In genomic region chr12:11795192-11795909, GRCh38 we compare ENCODE assay signal across 9 cellular contexts.
DNase-seq lines count a peak whose midpoint lies in the region; ATAC-seq lines count a peak whose summit lies in the region.
"Had no signal": no experiment of that assay in that cellular context is flagged by ENCODE, and none has a peak within 500 bp of the region (broad histone marks: within the 10 kb centered on the region; RNA-seq: fewer than 3 reads in every experiment).

No MANE protein-coding gene starts in this region.

- peak; percentile 28 for DNase-seq in ACHN
- DNase-seq in NCI-H2029 treated with DMSO at 0.1 percent for 48 hours (lab: John Stamatoyannopoulos, UW): peak; percentile 75
- no peak for DNase-seq in neuronal stem cell (ENCODE audit: low spot score)
- no peak for DNase-seq in NCI-H1694 (lab: John Stamatoyannopoulos, UW)
- DNase-seq in immature natural killer cell: no peak
- no peak for DNase-seq in NCI-H345 (lab: John Stamatoyannopoulos, UW)
- DNase-seq: activated T-cell treated with anti-CD3 and anti-CD28 coated beads for 4 hours had no signal

- no peak for ATAC-seq in HG03097 (IDR thresholded peaks at IDR 0.05; ENCODE audit: low FRiP score, unreplicated experiment)

- H3K4me1 Mint-ChIP-seq in dendritic cell treated with granulocyte-macrophage colony-stimulating factor and Interleukin-4, amounts not matched to agents 40 ng/mL and 50 ng/mL, for 4 days (ENCODE audit: low read depth): peaks cover 94% of the 10 kb centered on the region
- peaks cover 40 to 81% of the 10 kb centered on the region in 2 donors for H3K4me1 Mint-ChIP-seq in immature natural killer cell

- in situ Hi-C loops in ACHN (cut with HindIII; ENCODE audit: low pct_ligation_motif_present, low pct_unique_long_range_greater_than_20kb, low sequenced_read_pairs): no loop called here

- intact Hi-C loops in dendritic cell treated with granulocyte-macrophage colony-stimulating factor and Interleukin-4, amounts not matched to agents 40 ng/mL and 50 ng/mL, for 4 days (cut with micrococcal nuclease): no loop called here

- H3K27me3 Mint-ChIP-seq in dendritic cell treated with granulocyte-macrophage colony-stimulating factor and Interleukin-4, amounts not matched to agents 40 ng/mL and 50 ng/mL, for 4 days: no peaks in the 10 kb centered on the region
- peaks cover 0 to 2% (median 0%) of the 10 kb centered on the region in 3 donors for H3K27me3 Mint-ChIP-seq in immature natural killer cell (ENCODE audit: low read depth in 3 of 3)

- H2AK5ac ChIP-seq in neuronal stem cell (ENCODE audit: low read depth, low read length): peak overlapping the region; percentile 85

- H3K23ac ChIP-seq in neuronal stem cell (ENCODE audit: low read depth, low read length, poor library complexity): no peak overlapping the region

- H2BK5ac ChIP-seq in neuronal stem cell (ENCODE audit: low read length): no peak overlapping the region

- no peaks in the 10 kb centered on the region for H3K9me3 Mint-ChIP-seq in dendritic cell treated with granulocyte-macrophage colony-stimulating factor and Interleukin-4, amounts not matched to agents 40 ng/mL and 50 ng/mL, for 4 days
- no peaks in the 10 kb centered on the region for H3K9me3 Mint-ChIP-seq in immature natural killer cell

- H3K27ac ChIP-seq in neuronal stem cell (replicated peaks; ENCODE audit: low read length): no peak overlapping the region

- H3K36me3 Mint-ChIP-seq in dendritic cell treated with granulocyte-macrophage colony-stimulating factor and Interleukin-4, amounts not matched to agents 40 ng/mL and 50 ng/mL, for 4 days (ENCODE audit: low read depth): peaks cover 77% of the 10 kb centered on the region
- H3K36me3 Mint-ChIP-seq in immature natural killer cell: peaks cover 0 to 10% (median 10%) of the 10 kb centered on the region in 3 donors

- no peak overlapping the region for H3K4ac ChIP-seq in neuronal stem cell (ENCODE audit: low read length)

- no peak overlapping the region for H3K4me3 ChIP-seq in neuronal stem cell (ENCODE audit: low read length in 2 of 2)

- no peaks in the 10 kb centered on the region for H3K36me3 ChIP-seq in neuronal stem cell (replicated peaks in 1 of 2; ENCODE audit: control insufficient read depth in 2 of 2, insufficient read depth in 2 of 2, low read length in 2 of 2)

- no peak overlapping the region for H3K14ac ChIP-seq in neuronal stem cell (ENCODE audit: low read length)

- H3K9me3 ChIP-seq in neuronal stem cell (replicated peaks in 1 of 2; ENCODE audit: control insufficient read depth in 2 of 2, insufficient read depth in 1 of 2, low read depth in 1 of 2, low read length in 2 of 2): peaks cover 0 to 6% of the 10 kb centered on the region in 2 donors

- H3K27me3 ChIP-seq in neuronal stem cell (ENCODE audit: control insufficient read depth in 3 of 3, insufficient read depth in 3 of 3, low read depth in 1 of 3, low read length in 3 of 3): no peaks in the 10 kb centered on the region

- H3K4me3 Mint-ChIP-seq in dendritic cell treated with granulocyte-macrophage colony-stimulating factor and Interleukin-4, amounts not matched to agents 40 ng/mL and 50 ng/mL, for 4 days: no peak overlapping the region
- no peak overlapping the region for H3K4me3 Mint-ChIP-seq in immature natural killer cell

- H3K4me1 ChIP-seq in neuronal stem cell (ENCODE audit: control insufficient read depth in 2 of 2, insufficient read depth in 1 of 2, low read depth in 1 of 2, low read length in 2 of 2): peaks cover 14 to 22% of the 10 kb centered on the region in 2 donors

- H4K91ac ChIP-seq in neuronal stem cell (ENCODE audit: low read depth, low read length, poor library complexity): no peak overlapping the region

- H3K4me2 ChIP-seq in neuronal stem cell (ENCODE audit: insufficient read depth, low read length, poor library complexity, severe bottlenecking): no peak overlapping the region

- peak overlapping the region; percentile 89 for H3K27ac Mint-ChIP-seq in dendritic cell treated with granulocyte-macrophage colony-stimulating factor and Interleukin-4, amounts not matched to agents 40 ng/mL and 50 ng/mL, for 4 days
- no peak overlapping the region for H3K27ac Mint-ChIP-seq in immature natural killer cell

- no peak overlapping the region for H3K9ac ChIP-seq in neuronal stem cell (ENCODE audit: low read depth, low read length, poor library complexity)

- H4K8ac ChIP-seq in neuronal stem cell (ENCODE audit: low read depth, low read length): no peak overlapping the region

- no peak overlapping the region for H2BK120ac ChIP-seq in neuronal stem cell (ENCODE audit: low read depth, low read length)

- H2BK12ac ChIP-seq in neuronal stem cell (ENCODE audit: low read length): no peak overlapping the region

- no peak overlapping the region for H2BK15ac ChIP-seq in neuronal stem cell (ENCODE audit: low read length)

- peak overlapping the region; percentile 0 for H3K18ac ChIP-seq in neuronal stem cell (ENCODE audit: low read length)

- no peak overlapping the region for H2AFZ ChIP-seq in neuronal stem cell (ENCODE audit: low read length)

- WGBS in neuronal stem cell (ENCODE audit: extremely low coverage in 2 of 2, insufficient read length in 2 of 2, insufficient replicate concordance in 1 of 2), 2 donors: no CpG with 5 or more reads among the region's 8 CpGs

- H3K79me1 ChIP-seq in neuronal stem cell (ENCODE audit: low read depth, low read length): no peaks in the 10 kb centered on the region

Comparison
In these comparisons a context has a peak if more than half of its experiments do, and no peak if none do; other contexts are left out.
1. DNase-seq: peak in ACHN (single experiment) and NCI-H2029 treated with DMSO at 0.1 percent for 48 hours (single experiment); none in neuronal stem cell (single experiment), NCI-H1694 (single experiment), immature natural killer cell (0 of 3) and NCI-H345 (single experiment).